ENCODE assay signal across 23 cellular contexts in the genomic region with DNA sequence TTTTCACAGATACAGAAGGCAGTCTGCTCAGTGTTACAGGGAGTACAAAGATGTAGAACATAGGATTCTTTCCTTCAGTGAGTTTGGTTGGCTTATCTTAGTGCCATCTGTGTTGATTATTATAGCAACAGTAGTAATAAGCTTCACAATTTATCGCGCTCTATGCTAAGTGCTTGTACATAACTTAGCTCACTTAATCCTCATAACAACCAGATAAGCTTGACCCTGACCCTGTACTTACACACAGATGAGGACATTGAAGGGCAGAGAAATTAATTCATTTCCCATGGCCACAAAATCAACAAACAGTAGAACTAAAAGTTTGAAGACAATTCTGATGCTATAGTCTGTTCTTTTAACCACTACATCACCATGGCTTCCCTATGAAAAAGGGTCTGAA.
"Had no signal": no experiment of that assay in that cellular context is flagged by ENCODE, and none has a peak within 500 bp of the region (broad histone marks: within the 10 kb centered on the region; RNA-seq: fewer than 3 reads in every experiment).

No MANE protein-coding gene starts in this region.

- H3K4me3 ChIP-seq: K562, SJCRH30 had no signal

- H3K27ac ChIP-seq: SJCRH30, VCaP had no signal

- ATAC-seq: activated naive CD4-positive, alpha-beta T cell treated with anti-CD3 and anti-CD28 coated beads, Interleukin-2, amount 50 U/mL, for 72 hours; activated naive CD8-positive, alpha-beta T cell treated with anti-CD3 and anti-CD28 coated beads, Interleukin-2, amount 50 U/mL, for 24 hours; activated T-cell treated with anti-CD3 and anti-CD28 coated beads, Interleukin-2, amount 50 U/mL, for 4 hours; K562 had no signal

- H3K36me3 ChIP-seq: SJCRH30 had no signal

- H3K27me3 ChIP-seq: SJCRH30 had no signal

- H3K36me3 Mint-ChIP-seq: activated CD4-positive, alpha-beta memory T cell treated with anti-CD3 and anti-CD28 coated beads for 36 hours; brain had no signal

- DNase-seq: activated CD4-positive, alpha-beta memory T cell treated with anti-CD3 and anti-CD28 coated beads for 36 hours; activated CD4-positive, alpha-beta T cell treated with anti-CD3 and anti-CD28 coated beads, Interleukin-2, amount 10 ng/mL, durations not matched to agents 7 days and 5 days; activated CD4-positive, CD25-positive, alpha-beta regulatory T cell; activated CD8-positive, alpha-beta memory T cell treated with anti-CD3 and anti-CD28 coated beads for 24 hours; activated effector memory CD4-positive, alpha-beta T cell treated with anti-CD3 and anti-CD28 coated beads, Interleukin-2, amount 50 U/mL, for 16 hours; activated naive CD4-positive, alpha-beta T cell treated with Interleukin-2 at 50 U/mL for 16 hours; activated naive CD8-positive, alpha-beta T cell treated with anti-CD3 and anti-CD28 coated beads, Interleukin-2, amount 50 U/mL, for 24 hours; activated T-cell treated with anti-CD3 and anti-CD28 coated beads, Interleukin-2, amount 50 U/mL, for 4 hours; amygdala; Karpas-422; MM.1S; NCI-H1105; NCI-H1436 treated with DMSO at 0.1 percent for 48 hours; NCI-H187; NCI-H2081; NCI-H510A treated with DMSO at 0.1 percent for 48 hours; SJCRH30; SK-N-SH; T-helper 1 cell had no signal

- H3K4me1 Mint-ChIP-seq: activated CD4-positive, alpha-beta T cell treated with anti-CD3 and anti-CD28 coated beads, Interleukin-2, amount 10 ng/mL, durations not matched to agents 7 days and 5 days; activated naive CD8-positive, alpha-beta T cell treated with anti-CD3 and anti-CD28 coated beads, Interleukin-2, amount 50 U/mL, for 24 hours; brain had no signal

- H3K27me3 Mint-ChIP-seq: activated CD4-positive, alpha-beta memory T cell treated with anti-CD3 and anti-CD28 coated beads for 36 hours; activated CD4-positive, alpha-beta T cell treated with anti-CD3 and anti-CD28 coated beads, Interleukin-2, amount 10 ng/mL, durations not matched to agents 7 days and 5 days had no signal

- H3K27ac Mint-ChIP-seq: activated CD4-positive, alpha-beta memory T cell treated with anti-CD3 and anti-CD28 coated beads for 36 hours; activated CD4-positive, alpha-beta T cell treated with anti-CD3 and anti-CD28 coated beads, Interleukin-2, amount 10 ng/mL, durations not matched to agents 7 days and 5 days; activated naive CD4-positive, alpha-beta T cell treated with anti-CD3 and anti-CD28 coated beads, Interleukin-2, amount 50 U/mL, for 72 hours; activated naive CD8-positive, alpha-beta T cell treated with anti-CD3 and anti-CD28 coated beads, Interleukin-2, amount 50 U/mL, for 24 hours; brain had no signal

- H3K9me3 Mint-ChIP-seq: activated CD4-positive, alpha-beta memory T cell treated with anti-CD3 and anti-CD28 coated beads for 36 hours; activated CD4-positive, alpha-beta T cell treated with anti-CD3 and anti-CD28 coated beads, Interleukin-2, amount 10 ng/mL, durations not matched to agents 7 days and 5 days; activated naive CD8-positive, alpha-beta T cell treated with anti-CD3 and anti-CD28 coated beads, Interleukin-2, amount 50 U/mL, for 24 hours; activated T-cell treated with anti-CD3 and anti-CD28 coated beads, Interleukin-2, amount 50 U/mL, for 4 hours; brain had no signal

- H3K9me3 ChIP-seq: SJCRH30, SK-N-SH had no signal

- H3K4me3 Mint-ChIP-seq: activated CD4-positive, alpha-beta memory T cell treated with anti-CD3 and anti-CD28 coated beads for 36 hours; activated CD4-positive, alpha-beta T cell treated with anti-CD3 and anti-CD28 coated beads, Interleukin-2, amount 10 ng/mL, durations not matched to agents 7 days and 5 days; activated naive CD8-positive, alpha-beta T cell treated with anti-CD3 and anti-CD28 coated beads, Interleukin-2, amount 50 U/mL, for 24 hours; activated T-cell treated with anti-CD3 and anti-CD28 coated beads, Interleukin-2, amount 50 U/mL, for 4 hours; brain had no signal
